Comparison of ENCODE assay signal across 26 cellular contexts in genomic region chr18:50159654-50160046, GRCh38. TPM values are rescaled to one million over a fixed set of nuclear protein-coding genes. Genes with fewer than 3 reads are reported as not detected.
DNase-seq lines count a peak whose midpoint lies in the region; ATAC-seq, FAIRE-seq and TF ChIP-seq lines count a peak whose summit lies in the region.
"Had no signal": no experiment of that assay in that cellular context is flagged by ENCODE, and none has a peak within 500 bp of the region (broad histone marks: within the 10 kb centered on the region; RNA-seq: fewer than 3 reads in every experiment).

No MANE protein-coding gene starts in this region.

- TF ChIP-seq POLR2A in breast epithelium (IDR thresholded peaks at IDR 0.05) = no peak

- no peak overlapping the region for H3K27ac Mint-ChIP-seq in stimulated activated memory B cell treated with anti-CD40 and anti-IgM and Interleukin-4, amounts not matched to agents 10 μg/mL and 1 μg/mL and 100 μg/mL, for 72 hours
- H3K27ac Mint-ChIP-seq: activated B cell treated with CpG ODN at 0.5 μM for 24 hours; activated CD8-positive, alpha-beta memory T cell treated with anti-CD3 and anti-CD28 coated beads, Interleukin-2, amount 10 ng/mL, durations not matched to agents 7 days and 5 days; memory B cell had no signal

- H3K36me3 Mint-ChIP-seq in stimulated activated memory B cell treated with anti-CD40 and anti-IgM and Interleukin-4, amounts not matched to agents 10 μg/mL and 1 μg/mL and 100 μg/mL, for 72 hours = no peaks in the 10 kb centered on the region
- H3K36me3 Mint-ChIP-seq: activated CD8-positive, alpha-beta memory T cell treated with anti-CD3 and anti-CD28 coated beads, Interleukin-2, amount 10 ng/mL, durations not matched to agents 7 days and 5 days; CD4-positive, alpha-beta memory T cell had no signal

- no peaks in the 10 kb centered on the region for H3K9me3 ChIP-seq in breast epithelium
- no peaks in the 10 kb centered on the region for H3K9me3 ChIP-seq in mammary epithelial cell (replicated peaks; ENCODE audit: insufficient read depth, low read length)
- no peaks in the 10 kb centered on the region for H3K9me3 ChIP-seq in esophagus (ENCODE audit: control insufficient read depth in 2 of 2, insufficient read depth in 1 of 2, low read depth in 1 of 2, low read length in 1 of 2)
- no peaks in the 10 kb centered on the region for H3K9me3 ChIP-seq in pancreas
- H3K9me3 ChIP-seq in aorta (ENCODE audit: control insufficient read depth, low read length) = no peaks in the 10 kb centered on the region
- H3K9me3 ChIP-seq: A549, adrenal gland, heart right ventricle, Peyer's patch, thoracic aorta had no signal

- no peak overlapping the region for H3K4me3 Mint-ChIP-seq in stimulated activated memory B cell treated with anti-CD40 and anti-IgM and Interleukin-4, amounts not matched to agents 10 μg/mL and 1 μg/mL and 100 μg/mL, for 72 hours
- H3K4me3 Mint-ChIP-seq: activated B cell treated with CpG ODN at 0.5 μM for 24 hours; activated CD8-positive, alpha-beta memory T cell treated with anti-CD3 and anti-CD28 coated beads, Interleukin-2, amount 10 ng/mL, durations not matched to agents 7 days and 5 days; CD4-positive, alpha-beta memory T cell; memory B cell had no signal

- H3K36me3 ChIP-seq in breast epithelium = no peaks in the 10 kb centered on the region
- no peaks in the 10 kb centered on the region for H3K36me3 ChIP-seq in mammary epithelial cell (ENCODE audit: insufficient read depth, low read length)
- H3K36me3 ChIP-seq in esophagus (ENCODE audit: control insufficient read depth in 2 of 2, insufficient read depth in 2 of 2, low read length in 1 of 2) = no peaks in the 10 kb centered on the region
- no peaks in the 10 kb centered on the region for H3K36me3 ChIP-seq in pancreas
- no peaks in the 10 kb centered on the region for H3K36me3 ChIP-seq in aorta (ENCODE audit: control insufficient read depth in 1 of 2, insufficient read depth in 2 of 2, low read length in 1 of 2)
- H3K36me3 ChIP-seq: adrenal gland, heart right ventricle, Peyer's patch, thoracic aorta had no signal

- no peaks in the 10 kb centered on the region for H4K20me1 ChIP-seq in mammary epithelial cell (ENCODE audit: insufficient read depth, low read length)

- H3K4me2 ChIP-seq in mammary epithelial cell (ENCODE audit: insufficient read depth, low read depth, low read length) = no peak overlapping the region
- H3K4me2 ChIP-seq: A549 had no signal

- H3K27me3 Mint-ChIP-seq in stimulated activated memory B cell treated with anti-CD40 and anti-IgM and Interleukin-4, amounts not matched to agents 10 μg/mL and 1 μg/mL and 100 μg/mL, for 72 hours = peaks cover 49% of the 10 kb centered on the region

- 100% methylated on average over 8 of the region's 10 CpGs for WGBS in mammary epithelial cell (ENCODE audit: low coverage, missing lambda C conversion rate)
- WGBS in esophagus, 2 donors = 72 to 73% methylated on average over 10 of the region's 10 CpGs
- WGBS in pancreas, 2 donors = 52 to 54% methylated on average over 10 of the region's 10 CpGs
- WGBS in aorta, 2 donors = 91 to 92% methylated on average over 10 of the region's 10 CpGs

- DNase-seq in breast epithelium (ENCODE audit: low spot score in 2 of 2) (no peak), mammary epithelial cell (no peak), pancreas (no peak), aorta (no peak), NCI-H524 (lab: John Stamatoyannopoulos, UW) (no peak)
- DNase-seq: activated B cell treated with CpG ODN at 0.5 μM for 24 hours; activated CD4-positive, alpha-beta T cell treated with anti-CD3 and anti-CD28 coated beads, Interleukin-2, amount 50 U/mL, for 1 hour; activated CD8-positive, alpha-beta memory T cell treated with anti-CD3 and anti-CD28 coated beads, Interleukin-2, amount 10 ng/mL, durations not matched to agents 7 days and 5 days; activated T-cell treated with anti-CD3 and anti-CD28 coated beads, Interleukin-2, amount 50 U/mL, for 48 hours; adrenal gland; AML-193; CD4-positive, alpha-beta memory T cell; effector CD8-positive, alpha-beta T cell; heart right ventricle; NCI-H2171 treated with DMSO at 0.1 percent for 48 hours; occipital lobe; Peyer's patch; SIG-M5 had no signal

- ATAC-seq in pancreas (peak; percentile 11 to 28 (median 16)), aorta (ENCODE audit: low FRiP score) (peak; percentile 30), HG03196 (IDR thresholded peaks at IDR 0.05; ENCODE audit: unreplicated experiment) (no peak)
- ATAC-seq in stimulated activated memory B cell treated with anti-CD40 and anti-IgM and Interleukin-4, amounts not matched to agents 10 μg/mL and 1 μg/mL and 100 μg/mL, for 72 hours = no peak
- ATAC-seq: A549; activated CD8-positive, alpha-beta memory T cell treated with anti-CD3 and anti-CD28 coated beads, Interleukin-2, amount 10 ng/mL, durations not matched to agents 7 days and 5 days; heart right ventricle had no signal

- H3K4me1 Mint-ChIP-seq in stimulated activated memory B cell treated with anti-CD40 and anti-IgM and Interleukin-4, amounts not matched to agents 10 μg/mL and 1 μg/mL and 100 μg/mL, for 72 hours = no peaks in the 10 kb centered on the region
- H3K4me1 Mint-ChIP-seq: activated B cell treated with CpG ODN at 0.5 μM for 24 hours; activated CD8-positive, alpha-beta memory T cell treated with anti-CD3 and anti-CD28 coated beads, Interleukin-2, amount 10 ng/mL, durations not matched to agents 7 days and 5 days; CD4-positive, alpha-beta memory T cell; memory B cell had no signal

- CTCF ChIA-PET in mammary epithelial cell (lab: Charles Lee; ENCODE audit: low non-redundant PET) = no interaction called here

- no peak overlapping the region for H3K9ac ChIP-seq in mammary epithelial cell (ENCODE audit: insufficient read depth, low read length)

- FAIRE-seq in pancreas (lab: Jason Lieb, UNC) = no peak
- FAIRE-seq: A549, G401.6 had no signal

- H2AFZ ChIP-seq in mammary epithelial cell (ENCODE audit: low read depth, low read length) = no peak overlapping the region

- H3K4me1 ChIP-seq in breast epithelium (no peaks in the 10 kb centered on the region), mammary epithelial cell (ENCODE audit: insufficient read depth, low read length) (peaks cover 21% of the 10 kb centered on the region), esophagus (ENCODE audit: control insufficient read depth in 2 of 2, insufficient read depth in 2 of 2, low read length in 1 of 2) (peaks cover 11 to 24% of the 10 kb centered on the region in 2 donors), pancreas (peaks cover 20 to 34% (median 21%) of the 10 kb centered on the region in 3 donors), aorta (ENCODE audit: control insufficient read depth in 1 of 2, insufficient read depth in 2 of 2, low read length in 2 of 2) (peaks cover 0 to 4% of the 10 kb centered on the region in 2 donors)
- H3K4me1 ChIP-seq: A549, adrenal gland, foreskin keratinocyte, heart right ventricle had no signal

- in situ Hi-C loops in mammary epithelial cell (cut with MboI; ENCODE audit: low sequenced_read_pairs in 2 of 2) = no loop called here

- BruUV-seq in mammary epithelial cell (replicated peaks; lab: Mats Ljungman, UMichigan) = no TSS peak

- intact Hi-C loops in breast epithelium (cut with DNase I; ENCODE audit: low total_unique reads) = no loop called here
- intact Hi-C loops in mammary epithelial cell (cut with micrococcal nuclease) = no loop called here
- intact Hi-C loops in pancreas (cut with DNase I) = no loop called here
- intact Hi-C loops in aorta (cut with DNase I) = no loop called here

- no peaks in the 10 kb centered on the region for H3K27me3 ChIP-seq in breast epithelium
- H3K27me3 ChIP-seq in mammary epithelial cell (ENCODE audit: insufficient read depth, low read length) = no peaks in the 10 kb centered on the region
- H3K27me3 ChIP-seq in esophagus (ENCODE audit: control insufficient read depth in 1 of 2, insufficient read depth in 2 of 2, low read length in 2 of 2) = no peaks in the 10 kb centered on the region
- no peaks in the 10 kb centered on the region for H3K27me3 ChIP-seq in pancreas
- H3K27me3 ChIP-seq in aorta (ENCODE audit: control insufficient read depth in 1 of 2, insufficient read depth in 2 of 2, low read length in 1 of 2) = no peaks in the 10 kb centered on the region
- H3K27me3 ChIP-seq: Peyer's patch had no signal

- H3K79me2 ChIP-seq in mammary epithelial cell (ENCODE audit: insufficient read depth, low read length) = no peaks in the 10 kb centered on the region

- H3K27ac ChIP-seq in breast epithelium (peak overlapping the region; percentile 55 to 74), mammary epithelial cell (ENCODE audit: insufficient read depth, low read depth, low read length) (no peak overlapping the region), esophagus (ENCODE audit: low read depth in 2 of 2, low read length in 1 of 2) (peak overlapping the region; percentile 57 to 77), pancreas (peak overlapping the region in 1 of 4 donors; percentile 50), aorta (ENCODE audit: low read depth in 1 of 2, low read length in 2 of 2) (no peak overlapping the region)
- H3K27ac ChIP-seq: A549, adrenal gland, foreskin keratinocyte, heart right ventricle, thoracic aorta had no signal

- H3K4me3 ChIP-seq in breast epithelium = no peak overlapping the region
- no peak overlapping the region for H3K4me3 ChIP-seq in mammary epithelial cell (replicated peaks in 1 of 3; ENCODE audit: insufficient read depth in 1 of 3, low read depth in 2 of 3, low read length in 3 of 3)
- no peak overlapping the region for H3K4me3 ChIP-seq in esophagus (ENCODE audit: low read depth in 1 of 2, low read length in 2 of 2)
- H3K4me3 ChIP-seq in pancreas = no peak overlapping the region
- H3K4me3 ChIP-seq in aorta (ENCODE audit: low read length in 2 of 2) = no peak overlapping the region
- H3K4me3 ChIP-seq: A549, adrenal gland, heart right ventricle, Peyer's patch, thoracic aorta had no signal

- H3K9me3 Mint-ChIP-seq in stimulated activated memory B cell treated with anti-CD40 and anti-IgM and Interleukin-4, amounts not matched to agents 10 μg/mL and 1 μg/mL and 100 μg/mL, for 72 hours = no peaks in the 10 kb centered on the region
- H3K9me3 Mint-ChIP-seq: activated B cell treated with CpG ODN at 0.5 μM for 24 hours had no signal

- dilution Hi-C loops in mammary epithelial cell (cut with HindIII; ENCODE audit: low sequenced_read_pairs) = no loop called here

- no peak for TF ChIP-seq CTCF in breast epithelium (IDR thresholded peaks at IDR 0.05)
- no peak for TF ChIP-seq CTCF in mammary epithelial cell (conservative IDR thresholded peaks at IDR 0.05 in 1 of 2, IDR thresholded peaks at IDR 0.05 in 1 of 2; ENCODE audit: extremely low read depth in 1 of 2, insufficient read depth in 1 of 2, low read depth in 1 of 2, low read length in 2 of 2)
- no peak for TF ChIP-seq CTCF in pancreas (IDR thresholded peaks at IDR 0.05)

RNA-seq across cellular contexts. Expression of gene MYO5B, which starts 35.3 kb away (rescaled TPM):
- total RNA-seq in breast epithelium (10 to 100 TPM in 2 of 3 donors, 1 to 10 TPM in 1; 2.4 to 53.1 (median 22.0) TPM), mammary epithelial cell (10 to 100 TPM; 29.8 to 31.7 TPM), pancreas (10 to 100 TPM; 11.4 to 25.3 (median 14.3) TPM), aorta (1 to 10 TPM; 1.2 to 4.5 TPM)
- polyA plus RNA-seq in mammary epithelial cell (13.1 TPM), esophagus (10 to 100 TPM; 35.3 to 38.5 TPM), pancreas (1 to 10 TPM; 6.2 to 8.0 TPM), aorta (10 to 100 TPM in 1 of 2 donors, under 1 TPM in 1; 0.92 to 20.3 TPM)
- polyA minus RNA-seq in mammary epithelial cell = 43.7 TPM
- total RNA-seq: CD4-positive, alpha-beta memory T cell had no signal

Comparison
In these comparisons a context has a peak if more than half of its experiments do, and no peak if none do; other contexts are left out.
1. H3K27ac ChIP-seq: peak in breast epithelium (2 of 2) and esophagus (2 of 2); none in mammary epithelial cell (single experiment) and aorta (0 of 2).
2. ATAC-seq: peak in pancreas (4 of 4) and aorta (single experiment); none in stimulated activated memory B cell treated with anti-CD40 and anti-IgM and Interleukin-4, amounts not matched to agents 10 μg/mL and 1 μg/mL and 100 μg/mL, for 72 hours (single experiment) and HG03196 (single experiment).